ENCODE assay signal across 8 cellular contexts in genomic region chr5:50513028-50513457, GRCh38.
A peak's percentile ranks its signal among the peaks of the same experiment; 100 is the strongest.
DNase-seq lines count a peak whose midpoint lies in the region; ATAC-seq, FAIRE-seq and TF ChIP-seq lines count a peak whose summit lies in the region.
"Not testable (repeated sequence)": the region's sequence is repeated elsewhere in the genome, so short reads cannot be mapped to it uniquely, and the experiment has no call there.

No MANE protein-coding gene starts in this region.

- not testable (repeated sequence) for ATAC-seq in RWPE2 (ENCODE audit: low read depth); right lobe of liver; psoas muscle

- TF ChIP-seq POLR2A in right lobe of liver (IDR thresholded peaks at IDR 0.05) = not testable (repeated sequence)

- TF ChIP-seq CTCF in AG10803 (conservative IDR thresholded peaks at IDR 0.05; ENCODE audit: low read length) (peak; percentile 30; the same call in 1 of the 2 replicates), RWPE2 (IDR thresholded peaks at IDR 0.05; ENCODE audit: poor library complexity, severe bottlenecking) (peak; percentile 73), bronchial epithelial cell (IDR thresholded peaks at IDR 0.05; ENCODE audit: insufficient read depth, low read length, severe bottlenecking) (peak; percentile 6), fibroblast of pulmonary artery (IDR thresholded peaks at IDR 0.05; ENCODE audit: low read length, missing control alignments) (peak; percentile 20), right lobe of liver (IDR thresholded peaks at IDR 0.05) (peak; percentile 15 to 44 (median 40)), psoas muscle (IDR thresholded peaks at IDR 0.05) (peak; percentile 10)

- intact Hi-C loops in right lobe of liver (cut with DNase I); psoas muscle (cut with DNase I): not testable (repeated sequence)

- not testable (repeated sequence) for H3K36me3 ChIP-seq in RWPE2 (ENCODE audit: low read depth); bronchial epithelial cell (ENCODE audit: control insufficient read depth, insufficient read depth, low read length); right lobe of liver; psoas muscle (ENCODE audit: insufficient read depth in 1 of 2, low read depth in 1 of 2)

- not testable (repeated sequence) for H3K4me1 ChIP-seq in RWPE2 (ENCODE audit: insufficient read depth, poor library complexity, severe bottlenecking); right lobe of liver; psoas muscle

- not testable (repeated sequence) for H3K27me3 ChIP-seq in RWPE2 (ENCODE audit: insufficient read depth, poor library complexity, severe bottlenecking); bronchial epithelial cell (ENCODE audit: control insufficient read depth, insufficient read depth, low read length); right lobe of liver; psoas muscle (ENCODE audit: insufficient read depth in 3 of 3, low read length in 2 of 3)

- peak; percentile 86 for FAIRE-seq in GM18507 (lab: Jason Lieb, UNC)
- FAIRE-seq in bronchial epithelial cell (lab: Jason Lieb, UNC) = not testable (repeated sequence)

- DNase-seq in AG10803 (ENCODE audit: low read depth); GM18507 (ENCODE audit: extremely low spot score, insufficient read length, low read depth); RWPE2 (ENCODE audit: low spot score); fibroblast of pulmonary artery (ENCODE audit: low read depth); right lobe of liver; psoas muscle: not testable (repeated sequence)
- DNase-seq in NCI-H146 treated with DMSO at 0.1 percent for 48 hours (lab: John Stamatoyannopoulos, UW; ENCODE audit: unreplicated experiment) (peak; percentile 1), bronchial epithelial cell (ENCODE audit: low read depth) (peak; percentile 8)

- not testable (repeated sequence) for H3K27ac ChIP-seq in RWPE2 (ENCODE audit: poor library complexity, severe bottlenecking); right lobe of liver; psoas muscle

- not testable (repeated sequence) for H3K4me3 ChIP-seq in AG10803 (ENCODE audit: low read length); RWPE2 (ENCODE audit: severe bottlenecking); bronchial epithelial cell (ENCODE audit: low read depth, low read length); fibroblast of pulmonary artery (replicated peaks; ENCODE audit: low read depth, low read length); right lobe of liver; psoas muscle

- H3K9me3 ChIP-seq in RWPE2 (ENCODE audit: severe bottlenecking); right lobe of liver; psoas muscle: not testable (repeated sequence)

Comparison
In these comparisons a context has a peak if more than half of its experiments do, and no peak if none do; other contexts are left out.
1. CTCF ChIP-seq: peak in every context shown above with its lines; median percentile 73 in RWPE2; 40 in right lobe of liver; 30 in AG10803; 20 in fibroblast of pulmonary artery; 10 in psoas muscle; 6 in bronchial epithelial cell.